In genomic region chr10:46555713-46556514, GRCh38 we compare ENCODE assay signal across 9 cellular contexts. TPM values are rescaled to one million over a fixed set of nuclear protein-coding genes. Genes with fewer than 3 reads are reported as not detected.
DNase-seq lines count a peak whose midpoint lies in the region; ATAC-seq and TF ChIP-seq lines count a peak whose summit lies in the region.
"Had no signal": no experiment of that assay in that cellular context is flagged by ENCODE, and none has a peak within 500 bp of the region (broad histone marks: within the 10 kb centered on the region; RNA-seq: fewer than 3 reads in every experiment).

No MANE protein-coding gene starts in this region.

- peaks cover 14% of the 10 kb centered on the region for H3K23me2 ChIP-seq in H9 (ENCODE audit: insufficient read length, low read depth, low read length, poor library complexity, severe bottlenecking)

- no peak overlapping the region for H2AFZ ChIP-seq in H9 (ENCODE audit: low read length)

- in situ Hi-C loops in gastrocnemius medialis (cut with MboI; ENCODE audit: low sequenced_read_pairs in 4 of 4): no loop called here

- no peak overlapping the region for H4K5ac ChIP-seq in H9 (ENCODE audit: insufficient read length, low read depth, low read length)

- H2BK120ac ChIP-seq in H9 (ENCODE audit: low read depth, low read length, poor library complexity, severe bottlenecking): no peak overlapping the region

- peaks cover 4% of the 10 kb centered on the region; the same call in 1 of the 2 replicates for H3K4me1 ChIP-seq in H9 (ENCODE audit: insufficient read depth, low read length)
- peaks cover 3% of the 10 kb centered on the region for H3K4me1 ChIP-seq in adipocyte (ENCODE audit: control insufficient read depth, insufficient read depth, low read length)
- peaks cover 11% of the 10 kb centered on the region for H3K4me1 ChIP-seq in iPS-18a (ENCODE audit: control insufficient read depth, low read depth, low read length)
- H3K4me1 ChIP-seq in gastrocnemius medialis: peaks cover 0 to 3% of the 10 kb centered on the region in 2 donors

- H3K23ac ChIP-seq in H9 (ENCODE audit: insufficient read length, low read depth, low read length): no peak overlapping the region

- H2BK15ac ChIP-seq in H9 (ENCODE audit: low read depth, low read length): no peak overlapping the region

- H3K27ac ChIP-seq in H9 (ENCODE audit: insufficient read length, low read depth, low read length) (no peak overlapping the region), iPS-18a (ENCODE audit: low read length) (no peak overlapping the region), gastrocnemius medialis (no peak overlapping the region)

- H4K8ac ChIP-seq in H9 (replicated peaks; ENCODE audit: insufficient read length, low read depth, low read length): no peak overlapping the region

- H3K79me1 ChIP-seq in H9 (ENCODE audit: insufficient read depth, low read depth, low read length, poor library complexity, severe bottlenecking): no peaks in the 10 kb centered on the region

- H3K79me2 ChIP-seq in H9 (ENCODE audit: insufficient read depth, low read length): no peaks in the 10 kb centered on the region

- H3K27me3 ChIP-seq in H9 (ENCODE audit: insufficient read depth, low read length) (peaks cover 2% of the 10 kb centered on the region; the same call in 1 of the 2 replicates), adipocyte (replicated peaks; ENCODE audit: control insufficient read depth, insufficient read depth, low read length) (peaks cover 90% of the 10 kb centered on the region), iPS-18a (ENCODE audit: control insufficient read depth, insufficient read depth, low read length) (peaks cover 7% of the 10 kb centered on the region), gastrocnemius medialis (peaks cover 37 to 66% (median 57%) of the 10 kb centered on the region in 3 donors)

- no peak overlapping the region for H3T11ph ChIP-seq in H9 (ENCODE audit: low read length)

- no peak overlapping the region for H2BK12ac ChIP-seq in H9 (ENCODE audit: insufficient read length, low read depth, low read length)

- H3K27ac Mint-ChIP-seq in H9: peak overlapping the region in 2 of 3 experiments; percentile 29 to 90; a peak in 4 of 7 replicates

- H3K56ac ChIP-seq in H9 (ENCODE audit: insufficient read length, low read depth, low read length): no peak overlapping the region

- H4K20me1 ChIP-seq in H9 (ENCODE audit: control insufficient read depth, insufficient read depth, insufficient read length): no peaks in the 10 kb centered on the region

- DNase-seq in H9 (peak; percentile 93), adipocyte (ENCODE audit: low read depth) (no peak), gastrocnemius medialis (peak; percentile 1 to 10), NCI-H2196 treated with DMSO at 0.1 percent for 48 hours (lab: John Stamatoyannopoulos, UW; ENCODE audit: unreplicated experiment) (no peak), D341Med (ENCODE audit: low spot score) (no peak), NCI-H1694 (lab: John Stamatoyannopoulos, UW) (no peak)
- DNase-seq: foreskin melanocyte had no signal

- H3K9ac ChIP-seq in H9 (ENCODE audit: extremely low read depth, insufficient read length, low read length) (peak overlapping the region; percentile 27), adipocyte (ENCODE audit: low read length) (no peak overlapping the region), iPS-18a (ENCODE audit: low read length) (peak overlapping the region; percentile 37)

- intact Hi-C loops in gastrocnemius medialis (cut with DNase I; ENCODE audit: low total_unique reads): no loop called here

- H4K91ac ChIP-seq in H9 (ENCODE audit: insufficient read length, low read depth, low read length): no peak overlapping the region

- ATAC-seq in gastrocnemius medialis (no peak), GM19035 (IDR thresholded peaks at IDR 0.05; ENCODE audit: unreplicated experiment) (no peak)

- H2BK5ac ChIP-seq in H9 (ENCODE audit: insufficient read length, low read length): no peak overlapping the region

- peak overlapping the region; percentile 6 for H3K18ac ChIP-seq in H9 (ENCODE audit: insufficient read length, low read depth, low read length)

- H2AK5ac ChIP-seq in H9 (ENCODE audit: insufficient read length, low read length): no peak overlapping the region

- H2BK20ac ChIP-seq in H9 (ENCODE audit: low read depth, low read length, poor library complexity, severe bottlenecking): no peak overlapping the region

- peak overlapping the region; percentile 25 for H3K4me3 ChIP-seq in adipocyte (ENCODE audit: low read length)
- H3K4me3 ChIP-seq in iPS-18a (ENCODE audit: low read length): peak overlapping the region; percentile 78
- H3K4me3 ChIP-seq in gastrocnemius medialis: peak overlapping the region in 3 of 4 donors; percentile 19 to 37 (median 31)

- TF ChIP-seq CTCF in H9 (conservative IDR thresholded peaks at IDR 0.05): no peak
- no peak for TF ChIP-seq CTCF in gastrocnemius medialis (IDR thresholded peaks at IDR 0.05 in 4 of 5, conservative IDR thresholded peaks at IDR 0.05 in 1 of 5)

- no peak overlapping the region for H3K4ac ChIP-seq in H9 (ENCODE audit: low read depth, low read length)

- peaks cover 3 to 4% of the 10 kb centered on the region in 2 experiments; a peak in 3 of 4 replicates for H3K4me1 Mint-ChIP-seq in H9

- H3K9me3 ChIP-seq in H9 (ENCODE audit: control insufficient read depth, low read depth, low read length): no peaks in the 10 kb centered on the region
- H3K9me3 ChIP-seq in adipocyte (ENCODE audit: control insufficient read depth, low read length): peaks cover 3% of the 10 kb centered on the region
- H3K9me3 ChIP-seq in iPS-18a (ENCODE audit: control insufficient read depth, low read depth, low read length): no peaks in the 10 kb centered on the region
- H3K9me3 ChIP-seq in gastrocnemius medialis: no peaks in the 10 kb centered on the region

- H3K27me3 Mint-ChIP-seq in H9 (ENCODE audit: low read depth): no peaks in the 10 kb centered on the region

- TF ChIP-seq POLR2A in gastrocnemius medialis (IDR thresholded peaks at IDR 0.05): no peak

- no peak overlapping the region for H3K4me3 Mint-ChIP-seq in H9

- peak overlapping the region; percentile 43 for H3K4me2 ChIP-seq in H9 (ENCODE audit: insufficient read depth, insufficient read length, low read length)

- no peaks in the 10 kb centered on the region for H3K36me3 Mint-ChIP-seq in H9 (ENCODE audit: insufficient read depth in 1 of 3, low read depth in 3 of 3)

- H3K36me3 ChIP-seq in adipocyte (ENCODE audit: control insufficient read depth, insufficient read depth, low read length, severe bottlenecking) (no peaks in the 10 kb centered on the region), iPS-18a (ENCODE audit: control insufficient read depth, low read depth, low read length) (peaks cover 15% of the 10 kb centered on the region), gastrocnemius medialis (no peaks in the 10 kb centered on the region)

- no peaks in the 10 kb centered on the region for H3K9me3 Mint-ChIP-seq in H9

- WGBS in H9 (ENCODE audit: extremely low coverage, insufficient read length, low lambda C conversion rate): no CpG with 5 or more reads among the region's 47 CpGs

- H3K14ac ChIP-seq in H9 (ENCODE audit: insufficient read depth, low read length): peak overlapping the region; percentile 49

RNA-seq across cellular contexts. Expression of gene GPRIN2, which starts 0.5 kb away (rescaled TPM):
- total RNA-seq in H9 (2021): 10.1 and 10.5 TPM in 2 replicates
- not detected for total RNA-seq in gastrocnemius medialis

RNA-seq across cellular contexts. Expression of gene SYT15, which starts 23.0 kb away (rescaled TPM):
- 0.59 and 0.81 TPM in 2 replicates for total RNA-seq in H9 (2021)
- 1 to 10 TPM in 1 of 4 donors, under 1 TPM in 3; 0.36 to 1.0 (median 0.69) TPM for total RNA-seq in gastrocnemius medialis

Comparison
In these comparisons a context has a peak if more than half of its experiments do, and no peak if none do; other contexts are left out.
1. DNase-seq: peak in H9 (single experiment) and gastrocnemius medialis (2 of 2); none in adipocyte (single experiment), NCI-H2196 treated with DMSO at 0.1 percent for 48 hours (single experiment), D341Med (single experiment) and NCI-H1694 (single experiment).
2. H3K4me3 ChIP-seq: peak in every context shown above with its lines; median percentile 78 in iPS-18a; 31 in gastrocnemius medialis; 25 in adipocyte.
3. RNA of gene GPRIN2, which starts 0.5 kb away (total RNA-seq): 10.1 to 10.5 TPM in H9; not detected in gastrocnemius medialis; every median in the first group is over 10 times any median in the second.